In the genomic region with DNA sequence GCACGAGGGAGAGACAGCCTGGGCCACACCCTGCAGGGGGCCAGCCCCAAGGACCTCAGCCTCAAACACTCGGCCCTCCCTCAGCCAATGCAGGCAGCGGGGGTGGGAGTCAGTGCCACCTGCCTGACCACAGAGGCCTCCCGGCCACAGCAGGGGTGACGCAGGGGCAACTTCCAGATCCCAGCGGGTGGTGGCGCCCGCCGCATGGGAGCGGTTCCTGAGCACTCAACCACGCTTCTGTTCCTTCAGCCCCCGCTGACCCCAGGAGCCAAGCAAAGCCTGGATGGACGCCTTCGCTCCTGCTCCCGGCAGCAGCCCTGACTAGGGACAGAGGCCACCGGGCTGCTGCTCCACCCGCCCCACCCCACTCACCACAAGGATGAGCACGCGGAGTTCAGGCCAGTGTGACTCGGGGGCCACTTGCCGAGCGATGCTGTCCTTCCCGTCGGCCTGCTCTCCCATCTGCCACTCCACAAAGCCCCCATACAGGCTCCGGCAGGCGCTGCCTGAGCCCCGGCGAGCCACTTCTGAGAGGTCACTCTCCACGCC, we compare ENCODE assay signal across 22 cellular contexts. TPM values are rescaled to one million over a fixed set of nuclear protein-coding genes. Genes with fewer than 3 reads are reported as not detected.
DNase-seq lines count a peak whose midpoint lies in the region; TF ChIP-seq lines count a peak whose summit lies in the region.
"Had no signal": no experiment of that assay in that cellular context is flagged by ENCODE, and none has a peak within 500 bp of the region (broad histone marks: within the 10 kb centered on the region; RNA-seq: fewer than 3 reads in every experiment).

No MANE protein-coding gene starts in this region.

- H3K4me2 ChIP-seq in BLaER1 treated with 17β-estradiol and CSF1 and Interleukin-3, amounts not matched to agents 10 nM and 100 nM, result peak overlapping the region; percentile 80 to 100 (median 85)

- TF ChIP-seq CTCF in GM20000 (IDR thresholded peaks at IDR 0.05; ENCODE audit: extremely low read depth, missing control alignments), result no peak

- peak overlapping the region in 7 of 11 experiments; percentile 31 to 71 (median 54); a peak in 11 of 22 replicates for H3K9ac ChIP-seq in BLaER1 treated with 17β-estradiol and CSF1 and Interleukin-3, amounts not matched to agents 10 nM and 100 nM

- no peaks in the 10 kb centered on the region for H3K27me3 ChIP-seq in BLaER1 treated with 17β-estradiol and CSF1 and Interleukin-3, amounts not matched to agents 10 nM and 100 nM

- peaks cover 60 to 95% (median 86%) of the 10 kb centered on the region in 10 experiments for H3K4me1 ChIP-seq in BLaER1 treated with 17β-estradiol and CSF1 and Interleukin-3, amounts not matched to agents 10 nM and 100 nM

- H3K9me3 ChIP-seq in BLaER1 treated with 17β-estradiol and CSF1 and Interleukin-3, amounts not matched to agents 10 nM and 100 nM (replicated peaks in 1 of 11), result no peaks in the 10 kb centered on the region

- H3K27ac ChIP-seq in BLaER1 treated with 17β-estradiol and CSF1 and Interleukin-3, amounts not matched to agents 10 nM and 100 nM, result peak overlapping the region in 6 of 11 experiments; percentile 7 to 73 (median 58); a peak in 7 of 22 replicates
- H3K27ac ChIP-seq: SK-N-MC had no signal

- H3K4me3 ChIP-seq in BLaER1 treated with 17β-estradiol and CSF1 and Interleukin-3, amounts not matched to agents 10 nM and 100 nM, result no peak overlapping the region
- H3K4me3 ChIP-seq: SK-N-MC had no signal

- peak; percentile 82 for DNase-seq in A172 (ENCODE audit: low spot score)
- peak; percentile 42 for DNase-seq in MV-4-11 (lab: John Stamatoyannopoulos, UW)
- DNase-seq in kidney glomerular epithelial cell (lab: John Stamatoyannopoulos, UW), result peak; percentile 1
- DNase-seq in COR-L47 (lab: John Stamatoyannopoulos, UW), result no peak
- DNase-seq in GM20000 (ENCODE audit: low spot score), result no peak
- no peak for DNase-seq in activated effector memory CD4-positive, alpha-beta T cell treated with anti-CD3 and anti-CD28 coated beads, Interleukin-2, amount 50 U/mL, for 16 hours
- DNase-seq: CD8-positive, alpha-beta memory T cell; DMS153; DND-41; Kasumi-1; NCI-H1105; NCI-H1694 treated with DMSO at 0.1 percent for 48 hours; NCI-H2081; NCI-H2227 treated with DMSO at 0.1 percent for 48 hours; NCI-H526 treated with DMSO at 0.1 percent for 48 hours; SIG-M5; SW 1271 had no signal

- H3K36me3 ChIP-seq in BLaER1 treated with 17β-estradiol and CSF1 and Interleukin-3, amounts not matched to agents 10 nM and 100 nM, result peaks cover 11 to 52% (median 18%) of the 10 kb centered on the region in 11 experiments; a peak in 19 of 22 replicates

- H4K20me1 ChIP-seq in BLaER1 treated with 17β-estradiol and CSF1 and Interleukin-3, amounts not matched to agents 10 nM and 100 nM, result peaks cover 0 to 52% (median 6%) of the 10 kb centered on the region in 11 experiments; a peak in 9 of 22 replicates

RNA-seq across cellular contexts. Expression of a gene that starts 5.0 kb away (rescaled TPM):
- total RNA-seq in A172 (2014; rRNA removed; shearing (Covaris generic)), result 0.19 TPM in 1 of 2 replicates, not detected in the other
- total RNA-seq: M059J had no signal

RNA-seq across cellular contexts. Expression of a gene that starts 7.1 kb away (rescaled TPM):
- 53.8 and 56.3 TPM in 2 replicates for total RNA-seq in A172 (2014; rRNA removed; shearing (Covaris generic))

RNA-seq across cellular contexts. Expression of a gene that starts 17.4 kb away (rescaled TPM):
- not detected in 2 replicates for total RNA-seq in A172 (2014; rRNA removed; shearing (Covaris generic))
- total RNA-seq: M059J, NCI-H460 had no signal

RNA-seq across cellular contexts. Expression of a gene that starts 30.5 kb away (rescaled TPM):
- total RNA-seq in A172 (2014; rRNA removed; shearing (Covaris generic)), result not detected in 2 replicates
- total RNA-seq: A673, M059J, NCI-H460 had no signal

RNA-seq across cellular contexts. Expression of a gene that starts 50.4 kb away (rescaled TPM):
- 43.6 and 51.2 TPM in 2 replicates for total RNA-seq in A172 (2014; rRNA removed; shearing (Covaris generic))

Comparison
In these comparisons a context has a peak if more than half of its experiments do, and no peak if none do; other contexts are left out.
1. DNase-seq: peak in A172 (single experiment), MV-4-11 (single experiment) and kidney glomerular epithelial cell (single experiment); none in COR-L47 (single experiment), GM20000 (single experiment) and activated effector memory CD4-positive, alpha-beta T cell treated with anti-CD3 and anti-CD28 coated beads, Interleukin-2, amount 50 U/mL, for 16 hours (single experiment).